Comparison of ENCODE assay signal across 20 cellular contexts in genomic region chr6:149387787-149388512, GRCh38. TPM values are rescaled to one million over a fixed set of nuclear protein-coding genes. Genes with fewer than 3 reads are reported as not detected.
DNase-seq lines count a peak whose midpoint lies in the region; ATAC-seq and TF ChIP-seq lines count a peak whose summit lies in the region.
"Had no signal": no experiment of that assay in that cellular context is flagged by ENCODE, and none has a peak within 500 bp of the region (broad histone marks: within the 10 kb centered on the region; RNA-seq: fewer than 3 reads in every experiment).

No MANE protein-coding gene starts in this region.

- H3K4me3 ChIP-seq in breast epithelium (no peak overlapping the region), upper lobe of right lung (no peak overlapping the region)
- H3K4me3 ChIP-seq: adrenal gland, cardiac muscle cell, SK-N-MC, tibial artery had no signal

- H3K4me3 Mint-ChIP-seq in activated naive CD8-positive, alpha-beta T cell = no peak overlapping the region
- H3K4me3 Mint-ChIP-seq in activated naive CD8-positive, alpha-beta T cell treated with anti-CD3 and anti-CD28 coated beads, Interleukin-2, amount 50 U/mL, for 24 hours = no peak overlapping the region
- H3K4me3 Mint-ChIP-seq: activated CD8-positive, alpha-beta memory T cell treated with anti-CD3 and anti-CD28 coated beads, Interleukin-2, amount 10 ng/mL, durations not matched to agents 7 days and 5 days; CD14-positive monocyte had no signal

- H3K4me1 ChIP-seq in breast epithelium = no peaks in the 10 kb centered on the region
- peaks cover 5% of the 10 kb centered on the region for H3K4me1 ChIP-seq in upper lobe of right lung

- peak overlapping the region; percentile 16 for H3K27ac Mint-ChIP-seq in activated naive CD8-positive, alpha-beta T cell
- no peak overlapping the region for H3K27ac Mint-ChIP-seq in activated naive CD8-positive, alpha-beta T cell treated with anti-CD3 and anti-CD28 coated beads, Interleukin-2, amount 50 U/mL, for 24 hours
- H3K27ac Mint-ChIP-seq: activated CD8-positive, alpha-beta memory T cell treated with anti-CD3 and anti-CD28 coated beads, Interleukin-2, amount 10 ng/mL, durations not matched to agents 7 days and 5 days had no signal

- H3K36me3 ChIP-seq in breast epithelium (no peaks in the 10 kb centered on the region), upper lobe of right lung (peaks cover 4% of the 10 kb centered on the region)
- H3K36me3 ChIP-seq: adrenal gland, tibial artery had no signal

- DNase-seq in activated naive CD8-positive, alpha-beta T cell treated with anti-CD3 and anti-CD28 coated beads, Interleukin-2, amount 50 U/mL, for 24 hours = no peak
- DNase-seq in breast epithelium (ENCODE audit: low spot score in 2 of 2) = peak in 1 of 2 donors; percentile 48
- DNase-seq in left colon = peak; percentile 10 to 33
- DNase-seq in upper lobe of right lung = no peak
- no peak for DNase-seq in activated gamma-delta T cell treated with Interleukin-2 at 50 U/mL for 16 hours
- no peak for DNase-seq in MV-4-11 (lab: John Stamatoyannopoulos, UW)
- DNase-seq in HuH-7 (ENCODE audit: low spot score) = no peak
- DNase-seq: activated CD8-positive, alpha-beta memory T cell treated with anti-CD3 and anti-CD28 coated beads, Interleukin-2, amount 10 ng/mL, durations not matched to agents 7 days and 5 days; adrenal gland; KBM-7; NCI-H187; NK-92 treated with Interleukin-12 subunit alpha and Interleukin-12 subunit beta, amount 100 ng/mL, for 24 hours; stimulated activated naive CD4-positive, alpha-beta T cell treated with Interleukin-2 at 50 U/mL for 16 hours; tibial artery had no signal

- H3K9me3 ChIP-seq in breast epithelium (no peaks in the 10 kb centered on the region), upper lobe of right lung (no peaks in the 10 kb centered on the region)
- H3K9me3 ChIP-seq: adrenal gland, tibial artery had no signal

- no peaks in the 10 kb centered on the region for H3K27me3 ChIP-seq in breast epithelium
- no peaks in the 10 kb centered on the region for H3K27me3 ChIP-seq in upper lobe of right lung
- H3K27me3 ChIP-seq: adrenal gland, cardiac muscle cell, tibial artery had no signal

- no peak for ATAC-seq in activated naive CD8-positive, alpha-beta T cell treated with anti-CD3 and anti-CD28 coated beads, Interleukin-2, amount 50 U/mL, for 24 hours
- ATAC-seq in left colon (peak; percentile 94), upper lobe of right lung (peak; percentile 66)
- ATAC-seq: activated CD8-positive, alpha-beta memory T cell treated with anti-CD3 and anti-CD28 coated beads, Interleukin-2, amount 10 ng/mL, durations not matched to agents 7 days and 5 days; left lobe of liver had no signal

- peaks cover 39% of the 10 kb centered on the region for H3K36me3 Mint-ChIP-seq in activated naive CD8-positive, alpha-beta T cell
- H3K36me3 Mint-ChIP-seq in activated naive CD8-positive, alpha-beta T cell treated with anti-CD3 and anti-CD28 coated beads, Interleukin-2, amount 50 U/mL, for 24 hours (ENCODE audit: low read depth) = peaks cover 87% of the 10 kb centered on the region

- H3K4me1 Mint-ChIP-seq in activated naive CD8-positive, alpha-beta T cell (ENCODE audit: low read depth) = peaks cover 75% of the 10 kb centered on the region
- peaks cover 64% of the 10 kb centered on the region for H3K4me1 Mint-ChIP-seq in activated naive CD8-positive, alpha-beta T cell treated with anti-CD3 and anti-CD28 coated beads, Interleukin-2, amount 50 U/mL, for 24 hours

- intact Hi-C loops in breast epithelium (cut with DNase I; ENCODE audit: low total_unique reads) (no loop called here), left colon (cut with DNase I, micrococcal nuclease) (no loop called here), upper lobe of right lung (cut with DNase I) (no loop called here)

- H3K9me3 Mint-ChIP-seq in activated naive CD8-positive, alpha-beta T cell (ENCODE audit: low read depth) = peaks cover 14% of the 10 kb centered on the region
- H3K9me3 Mint-ChIP-seq in activated naive CD8-positive, alpha-beta T cell treated with anti-CD3 and anti-CD28 coated beads, Interleukin-2, amount 50 U/mL, for 24 hours = peaks cover 21% of the 10 kb centered on the region

- no peaks in the 10 kb centered on the region for H3K27me3 Mint-ChIP-seq in activated naive CD8-positive, alpha-beta T cell
- no peaks in the 10 kb centered on the region for H3K27me3 Mint-ChIP-seq in activated naive CD8-positive, alpha-beta T cell treated with anti-CD3 and anti-CD28 coated beads, Interleukin-2, amount 50 U/mL, for 24 hours
- H3K27me3 Mint-ChIP-seq: activated CD8-positive, alpha-beta memory T cell treated with anti-CD3 and anti-CD28 coated beads, Interleukin-2, amount 10 ng/mL, durations not matched to agents 7 days and 5 days had no signal

- no peak for TF ChIP-seq POLR2A in breast epithelium (IDR thresholded peaks at IDR 0.05)

- peak overlapping the region; percentile 21 to 81 for H3K27ac ChIP-seq in breast epithelium
- H3K27ac ChIP-seq in upper lobe of right lung = no peak overlapping the region
- H3K27ac ChIP-seq: adrenal gland, cardiac muscle cell, SK-N-MC, tibial artery had no signal

- TF ChIP-seq CTCF in breast epithelium (IDR thresholded peaks at IDR 0.05) = no peak
- TF ChIP-seq CTCF in upper lobe of right lung (IDR thresholded peaks at IDR 0.05) = no peak

RNA-seq across cellular contexts. Expression of gene SUMO4, which starts 12.1 kb away (rescaled TPM):
- 1 to 10 TPM; 3.0 to 7.8 (median 5.6) TPM for total RNA-seq in breast epithelium
- total RNA-seq in left colon = 1 to 10 TPM; 2.1 to 2.7 TPM
- 2.5 TPM for total RNA-seq in upper lobe of right lung
- total RNA-seq: epithelial cell of proximal tubule had no signal

Comparison
In these comparisons a context has a peak if more than half of its experiments do, and no peak if none do; other contexts are left out.
1. DNase-seq: peak in left colon (2 of 2); none in activated naive CD8-positive, alpha-beta T cell treated with anti-CD3 and anti-CD28 coated beads, Interleukin-2, amount 50 U/mL, for 24 hours (single experiment), upper lobe of right lung (single experiment), activated gamma-delta T cell treated with Interleukin-2 at 50 U/mL for 16 hours (single experiment), MV-4-11 (single experiment) and HuH-7 (single experiment).